Comparison of ENCODE assay signal across 8 cellular contexts in the genomic region with DNA sequence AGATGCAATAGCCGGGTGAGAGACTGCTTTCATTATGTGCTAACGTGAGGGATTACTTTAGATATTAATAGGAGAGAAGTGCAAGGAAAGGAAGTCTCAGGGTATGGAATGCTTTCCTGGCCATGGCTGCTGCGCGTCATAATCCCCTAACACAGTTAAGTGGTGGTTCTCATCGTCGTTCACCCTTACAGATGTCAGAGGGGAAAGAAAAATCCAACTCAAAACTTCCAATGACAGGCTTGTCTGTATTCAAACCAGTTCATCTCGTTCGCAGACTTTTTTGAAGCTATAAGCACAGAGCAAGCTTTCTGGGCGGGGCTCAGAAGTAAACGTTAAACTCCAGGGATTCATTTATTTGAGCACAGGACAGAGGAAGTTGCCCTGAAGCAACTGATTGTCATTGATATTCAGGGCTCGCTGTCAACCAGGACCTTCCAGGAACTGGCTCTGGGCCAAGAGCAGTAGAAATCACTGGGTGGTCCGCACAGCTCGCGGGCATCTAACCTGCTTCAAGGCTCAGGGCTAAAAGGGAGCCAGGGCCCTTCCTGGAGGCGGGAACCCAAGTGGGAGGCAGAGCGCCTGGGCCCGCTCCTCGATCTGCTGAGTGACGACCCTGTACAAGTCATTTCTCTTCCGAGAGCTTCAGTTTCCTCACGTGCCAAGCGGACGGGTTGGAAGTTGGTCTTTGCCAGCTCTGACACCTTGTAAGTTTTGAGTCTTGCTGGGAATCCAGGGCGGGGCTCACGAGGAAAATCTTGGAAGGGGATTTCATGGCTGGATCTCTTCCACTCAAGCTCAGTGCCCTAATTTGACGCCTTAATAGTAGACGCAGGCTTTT. TPM values are rescaled to one million over a fixed set of nuclear protein-coding genes. Genes with fewer than 3 reads are reported as not detected.
DNase-seq lines count a peak whose midpoint lies in the region; ATAC-seq and TF ChIP-seq lines count a peak whose summit lies in the region.

No MANE protein-coding gene starts in this region.

- no peak for TF ChIP-seq CTCF in upper lobe of left lung (IDR thresholded peaks at IDR 0.05)

- H3K4me3 ChIP-seq in SJCRH30: peak overlapping the region; percentile 34
- H3K4me3 ChIP-seq in upper lobe of left lung: peak overlapping the region; percentile 65 to 83 (median 72)

- H3K27ac ChIP-seq in SJCRH30: no peak overlapping the region
- H3K27ac ChIP-seq in upper lobe of left lung: peak overlapping the region; percentile 92 to 98 (median 96)

- WGBS in upper lobe of left lung, 2 donors: 24% methylated on average over 26 to 27 of the region's 27 CpGs

- H3K4me1 ChIP-seq in SJCRH30: no peaks in the 10 kb centered on the region
- peaks cover 23 to 49% (median 35%) of the 10 kb centered on the region in 4 donors for H3K4me1 ChIP-seq in upper lobe of left lung

- TF ChIP-seq POLR2A in upper lobe of left lung (IDR thresholded peaks at IDR 0.05): peak in 2 of 4 donors; percentile 7 to 21

- DNase-seq in stimulated activated CD4-positive, alpha-beta T cell treated with anti-CD3 and anti-CD28 coated beads, Interleukin-15, amount 100 ng/mL, for 24 hours: peak; percentile 26
- DNase-seq in stimulated activated CD4-positive, alpha-beta T cell treated with anti-CD3 and anti-CD28 coated beads, Interleukin-12 subunit alpha, Interleukin-12 subunit beta, amount 100 ng/mL, for 4 hours: no peak
- peak; percentile 8 to 28 for DNase-seq in SJCRH30
- peak; percentile 7 for DNase-seq in effector CD8-positive, alpha-beta T cell (lab: John Stamatoyannopoulos, UW)
- DNase-seq in medulla oblongata (ENCODE audit: extremely low spot score): peak; percentile 29
- DNase-seq in upper lobe of left lung: peak; percentile 44 to 53

- ATAC-seq in upper lobe of left lung (ENCODE audit: low FRiP score in 2 of 2) (peak; percentile 9 to 34), GM21737 (IDR thresholded peaks at IDR 0.05; ENCODE audit: unreplicated experiment) (no peak), GM18517 (IDR thresholded peaks at IDR 0.05; ENCODE audit: unreplicated experiment) (no peak)

- no peaks in the 10 kb centered on the region for H3K27me3 ChIP-seq in SJCRH30
- no peaks in the 10 kb centered on the region for H3K27me3 ChIP-seq in upper lobe of left lung

- H3K36me3 ChIP-seq in SJCRH30 (no peaks in the 10 kb centered on the region), upper lobe of left lung (no peaks in the 10 kb centered on the region)

- peak in 1 of 4 donors; percentile 58 for TF ChIP-seq EP300 in upper lobe of left lung (IDR thresholded peaks at IDR 0.05)

- H3K9me3 ChIP-seq in SJCRH30 (replicated peaks) (no peaks in the 10 kb centered on the region), upper lobe of left lung (no peaks in the 10 kb centered on the region)

RNA-seq across cellular contexts. Expression of gene LPP, which starts 1.1 kb away (rescaled TPM):
- total RNA-seq in SJCRH30 (2014; rRNA removed; shearing (Covaris generic)): 0.04 and 0.05 TPM in 2 replicates
- 100 to 1,000 TPM in 4 of 6 donors, 10 to 100 TPM in 2; 86.0 to 196 (median 160) TPM for total RNA-seq in upper lobe of left lung

Comparison
In these comparisons a context has a peak if more than half of its experiments do, and no peak if none do; other contexts are left out.
1. ATAC-seq: peak in upper lobe of left lung (2 of 2); none in GM21737 (single experiment) and GM18517 (single experiment).
2. RNA of gene LPP, which starts 1.1 kb away (total RNA-seq): 86.0 to 196 TPM in upper lobe of left lung; 0.04 to 0.05 TPM in SJCRH30; every median in the first group is over 10 times any median in the second.